ENCODE assay signal across 16 cellular contexts in the genomic region with DNA sequence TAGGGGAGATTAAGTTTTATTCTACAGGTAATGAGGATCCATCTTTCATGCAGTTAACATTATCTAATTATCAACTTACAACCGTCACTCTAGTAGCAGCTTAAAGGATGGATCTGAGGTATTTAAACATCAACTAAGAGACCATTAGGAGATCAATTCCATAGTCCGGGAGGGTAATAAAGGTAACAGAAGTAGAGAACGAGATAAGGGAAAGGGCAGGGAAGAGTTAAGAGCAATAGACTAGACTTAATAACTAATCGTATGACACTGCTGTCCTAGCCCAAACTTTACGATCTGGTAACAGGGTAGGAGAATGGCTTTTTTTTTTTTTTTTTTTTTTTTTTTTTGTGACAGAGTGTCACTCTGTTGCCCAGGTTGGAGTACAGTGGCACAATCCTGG. TPM values are rescaled to one million over a fixed set of nuclear protein-coding genes. Genes with fewer than 3 reads are reported as not detected.
A peak's percentile ranks its signal among the peaks of the same experiment; 100 is the strongest.
DNase-seq lines count a peak whose midpoint lies in the region; ATAC-seq and TF ChIP-seq lines count a peak whose summit lies in the region.
"Had no signal": no experiment of that assay in that cellular context is flagged by ENCODE, and none has a peak within 500 bp of the region (broad histone marks: within the 10 kb centered on the region; RNA-seq: fewer than 3 reads in every experiment).

No MANE protein-coding gene starts in this region.

- H3K36me3 Mint-ChIP-seq in MCF 10A (ENCODE audit: insufficient read depth, unreplicated experiment), result peaks cover 45% of the 10 kb centered on the region
- peaks cover 35% of the 10 kb centered on the region for H3K36me3 Mint-ChIP-seq in activated T-helper 17 cell treated with anti-CD3 and anti-CD28 coated beads, Interleukin-2, amount 50 U/mL, for 72 hours (ENCODE audit: low read depth)
- H3K36me3 Mint-ChIP-seq in immature natural killer cell, result peaks cover 6 to 13% (median 13%) of the 10 kb centered on the region in 3 donors

- no peak for ATAC-seq in activated T-helper 17 cell treated with anti-CD3 and anti-CD28 coated beads, Interleukin-2, amount 50 U/mL, for 72 hours (replicated peaks)
- ATAC-seq in GM19455 (IDR thresholded peaks at IDR 0.05; ENCODE audit: unreplicated experiment) (no peak), HG03354 (IDR thresholded peaks at IDR 0.05; ENCODE audit: poor library complexity, severe bottlenecking, unreplicated experiment) (no peak)
- ATAC-seq: Right ventricle myocardium inferior had no signal

- H3K27me3 ChIP-seq in breast epithelium (no peaks in the 10 kb centered on the region), mucosa of stomach (ENCODE audit: control insufficient read depth, insufficient read depth, low read length) (no peaks in the 10 kb centered on the region)

- no TSS peak for BruUV-seq in MCF 10A (replicated peaks; lab: Mats Ljungman, UMichigan)

- DNase-seq in MCF 10A (ENCODE audit: unreplicated experiment) (no peak), breast epithelium (ENCODE audit: low spot score in 2 of 2) (no peak), immature natural killer cell (no peak), medulla oblongata (ENCODE audit: extremely low spot score) (no peak)
- DNase-seq: CD8-positive, alpha-beta memory T cell; DMS 273 treated with DMSO at 0.1 percent for 48 hours; NCI-H1105 treated with DMSO at 0.1 percent for 48 hours; NCI-H187 treated with DMSO at 0.1 percent for 48 hours; NCI-H446 treated with DMSO at 0.1 percent for 48 hours; NCI-H748 treated with DMSO at 0.1 percent for 48 hours had no signal

- H3K36me3 ChIP-seq in breast epithelium (no peaks in the 10 kb centered on the region), mucosa of stomach (ENCODE audit: control insufficient read depth, insufficient read depth, low read length) (peaks cover 8% of the 10 kb centered on the region)

- H3K9me3 ChIP-seq in breast epithelium, result no peaks in the 10 kb centered on the region
- no peaks in the 10 kb centered on the region for H3K9me3 ChIP-seq in mucosa of stomach (ENCODE audit: control insufficient read depth, low read length)
- H3K9me3 ChIP-seq: A549 had no signal

- POLR2A ChIA-PET in MCF 10A (lab: Yijun Ruan, JAX), result interaction anchor here (0.7 to 3.1 kb wide), 2 partner anchors 43 to 44 kb away, joined by 3 to 10 read pairs; partner anchors contain the start of gene GPBP1L1

- H3K4me3 ChIP-seq in breast epithelium (no peak overlapping the region), mucosa of stomach (ENCODE audit: low read length) (no peak overlapping the region)
- H3K4me3 ChIP-seq: A549 had no signal

- CTCF ChIA-PET in MCF 10A (lab: Yijun Ruan, JAX), result interaction anchor here (0.6 to 1.0 kb wide), 3 partner anchors 14 to 128 kb away, joined by 3 to 5 read pairs (median 4); no protein-coding TSS in a partner anchor

- H3K27ac Mint-ChIP-seq in MCF 10A (ENCODE audit: low read depth, unreplicated experiment) (peak overlapping the region; percentile 41), immature natural killer cell (peak overlapping the region in 3 of 6 donors; percentile 9 to 25 (median 17))
- H3K27ac Mint-ChIP-seq in activated T-helper 17 cell treated with anti-CD3 and anti-CD28 coated beads, Interleukin-2, amount 50 U/mL, for 72 hours, result peak overlapping the region; percentile 29

- H3K9me3 Mint-ChIP-seq in MCF 10A (ENCODE audit: unreplicated experiment) (no peaks in the 10 kb centered on the region), immature natural killer cell (no peaks in the 10 kb centered on the region)
- H3K9me3 Mint-ChIP-seq in activated T-helper 17 cell treated with anti-CD3 and anti-CD28 coated beads, Interleukin-2, amount 50 U/mL, for 72 hours, result no peaks in the 10 kb centered on the region
- H3K9me3 Mint-ChIP-seq: CD8-positive, alpha-beta memory T cell had no signal

- H3K4me1 Mint-ChIP-seq in MCF 10A (ENCODE audit: insufficient read depth, unreplicated experiment), result peaks cover 3% of the 10 kb centered on the region
- H3K4me1 Mint-ChIP-seq in activated T-helper 17 cell treated with anti-CD3 and anti-CD28 coated beads, Interleukin-2, amount 50 U/mL, for 72 hours, result peaks cover 6% of the 10 kb centered on the region
- peaks cover 0 to 12% of the 10 kb centered on the region in 2 donors for H3K4me1 Mint-ChIP-seq in immature natural killer cell

- no peak overlapping the region for H3K4me3 Mint-ChIP-seq in MCF 10A (ENCODE audit: unreplicated experiment)
- no peak overlapping the region for H3K4me3 Mint-ChIP-seq in activated T-helper 17 cell treated with anti-CD3 and anti-CD28 coated beads, Interleukin-2, amount 50 U/mL, for 72 hours
- no peak overlapping the region for H3K4me3 Mint-ChIP-seq in immature natural killer cell
- H3K4me3 Mint-ChIP-seq: CD8-positive, alpha-beta memory T cell had no signal

- TF ChIP-seq CTCF in MCF 10A (IDR thresholded peaks at IDR 0.05; ENCODE audit: unreplicated experiment), result no peak
- no peak for TF ChIP-seq CTCF in breast epithelium (IDR thresholded peaks at IDR 0.05)

- H3K4me1 ChIP-seq in breast epithelium, result no peaks in the 10 kb centered on the region
- H3K4me1 ChIP-seq in mucosa of stomach (ENCODE audit: control insufficient read depth, insufficient read depth, low read length), result peaks cover 22% of the 10 kb centered on the region

- intact Hi-C loops in MCF 10A (cut with micrococcal nuclease) (loop anchor here (5.0 kb wide), 1 partner anchor 239 kb away; no protein-coding TSS in a partner anchor), breast epithelium (cut with DNase I; ENCODE audit: low total_unique reads) (no loop called here)

- H3K27ac ChIP-seq in breast epithelium, result peak overlapping the region in 1 of 2 donors; percentile 75
- H3K27ac ChIP-seq: A549 had no signal

- peak overlapping the region; percentile 11 for H3K9ac ChIP-seq in mucosa of stomach (ENCODE audit: low read length)

- no peak for TF ChIP-seq POLR2A in breast epithelium (IDR thresholded peaks at IDR 0.05)

- H3K27me3 Mint-ChIP-seq in MCF 10A (ENCODE audit: insufficient read depth, unreplicated experiment) (no peaks in the 10 kb centered on the region), immature natural killer cell (ENCODE audit: low read depth in 3 of 3) (no peaks in the 10 kb centered on the region)
- H3K27me3 Mint-ChIP-seq in activated T-helper 17 cell treated with anti-CD3 and anti-CD28 coated beads, Interleukin-2, amount 50 U/mL, for 72 hours, result no peaks in the 10 kb centered on the region
- H3K27me3 Mint-ChIP-seq: CD8-positive, alpha-beta memory T cell had no signal

RNA-seq across cellular contexts. Expression of gene CCDC17, which starts 19.5 kb away (rescaled TPM):
- total RNA-seq in MCF 10A (2022), result 3.9 and 4.9 TPM in 2 replicates
- 1 to 10 TPM; 2.3 to 5.7 (median 4.5) TPM for total RNA-seq in breast epithelium
- 1 to 10 TPM; 4.4 to 4.7 TPM for total RNA-seq in activated T-helper 17 cell treated with anti-CD3 and anti-CD28 coated beads, Interleukin-2, amount 50 U/mL, for 72 hours
- polyA plus RNA-seq in immature natural killer cell, result under 1 TPM in 1 of 3 donors, not detected in 2; 0.47 TPM

RNA-seq across cellular contexts. Expression of gene GPBP1L1, which starts 43.0 kb away (rescaled TPM):
- 105 and 116 TPM in 2 replicates for total RNA-seq in MCF 10A (2022)
- total RNA-seq in breast epithelium, result 100 to 1,000 TPM; 103 to 195 (median 114) TPM
- total RNA-seq in activated T-helper 17 cell treated with anti-CD3 and anti-CD28 coated beads, Interleukin-2, amount 50 U/mL, for 72 hours, result 100 to 1,000 TPM; 105 to 129 TPM
- polyA plus RNA-seq in immature natural killer cell, result 100 to 1,000 TPM in 1 of 3 donors, 10 to 100 TPM in 2; 76.5 to 120 (median 78.4) TPM

RNA-seq across cellular contexts. Expression of gene TMEM69, which starts 44.6 kb away (rescaled TPM):
- total RNA-seq in MCF 10A (2022) (17.1 and 21.1 TPM in 2 replicates), breast epithelium (10 to 100 TPM; 20.6 to 39.4 (median 29.1) TPM)
- 10 to 100 TPM; 26.6 to 28.8 TPM for total RNA-seq in activated T-helper 17 cell treated with anti-CD3 and anti-CD28 coated beads, Interleukin-2, amount 50 U/mL, for 72 hours
- polyA plus RNA-seq in immature natural killer cell, result 10 to 100 TPM; 15.2 to 33.7 (median 26.7) TPM

RNA-seq across cellular contexts. Expression of gene NASP, which starts 59.5 kb away (rescaled TPM):
- total RNA-seq in MCF 10A (2022) (76.4 and 84.6 TPM in 2 replicates), breast epithelium (10 to 100 TPM; 83.4 to 96.7 (median 91.0) TPM)
- total RNA-seq in activated T-helper 17 cell treated with anti-CD3 and anti-CD28 coated beads, Interleukin-2, amount 50 U/mL, for 72 hours, result 100 to 1,000 TPM; 113 to 224 TPM
- polyA plus RNA-seq in immature natural killer cell, result 10 to 100 TPM; 33.7 to 78.0 (median 67.9) TPM
